14 cellular contexts compared by ENCODE assay signal in the genomic region with DNA sequence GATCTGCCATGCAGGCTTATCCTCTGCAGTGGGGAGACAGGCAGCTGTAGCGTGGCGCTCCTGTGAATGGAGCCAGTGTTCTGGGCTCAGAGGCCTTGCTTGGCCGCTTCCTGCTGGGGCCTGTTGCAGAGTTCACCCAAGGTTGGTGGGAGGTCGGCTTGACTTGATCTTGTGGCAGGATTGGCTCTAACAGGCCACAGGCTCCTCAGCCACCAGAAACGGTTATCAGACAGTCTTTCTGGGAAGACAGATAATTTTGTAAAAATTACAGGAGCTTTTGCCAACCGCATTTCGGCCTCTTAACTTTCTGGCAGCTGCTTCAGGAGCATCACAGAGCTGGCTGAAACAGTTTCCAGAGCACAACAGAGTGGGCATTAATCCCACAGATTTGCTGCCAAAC.
A peak's percentile ranks its signal among the peaks of the same experiment; 100 is the strongest.
DNase-seq lines count a peak whose midpoint lies in the region; ATAC-seq and TF ChIP-seq lines count a peak whose summit lies in the region.
"Had no signal": no experiment of that assay in that cellular context is flagged by ENCODE, and none has a peak within 500 bp of the region (broad histone marks: within the 10 kb centered on the region; RNA-seq: fewer than 3 reads in every experiment).

No MANE protein-coding gene starts in this region.

- H2AFZ ChIP-seq in osteoblast (ENCODE audit: low read length), result peak overlapping the region; percentile 60

- ATAC-seq in heart right ventricle, result peak; percentile 85 to 98 (median 96)
- ATAC-seq in upper lobe of right lung, result no peak
- ATAC-seq: activated CD8-positive, alpha-beta T cell treated with anti-CD3 and anti-CD28 coated beads, Interleukin-2, amount 10 ng/mL, durations not matched to agents 7 days and 5 days; left lobe of liver had no signal

- H3K4me3 Mint-ChIP-seq in Caco-2 (ENCODE audit: unreplicated experiment), result no peak overlapping the region
- H3K4me3 Mint-ChIP-seq: activated CD8-positive, alpha-beta T cell treated with anti-CD3 and anti-CD28 coated beads, Interleukin-2, amount 10 ng/mL, durations not matched to agents 7 days and 5 days had no signal

- CTCF ChIA-PET in Caco-2 (lab: Charles Lee), result no interaction called here

- POLR2A ChIA-PET in Caco-2 (lab: Charles Lee), result interaction anchor here (0.5 kb wide), 1 partner anchor 183 kb away, joined by 3 read pairs; no protein-coding TSS in a partner anchor

- no peaks in the 10 kb centered on the region for H3K36me3 ChIP-seq in heart right ventricle
- H3K36me3 ChIP-seq in osteoblast (ENCODE audit: insufficient read depth, low read length), result no peaks in the 10 kb centered on the region
- H3K36me3 ChIP-seq in upper lobe of right lung, result no peaks in the 10 kb centered on the region
- no peaks in the 10 kb centered on the region for H3K36me3 ChIP-seq in Caco-2 (ENCODE audit: control insufficient read depth, insufficient read depth, low read length)

- no peaks in the 10 kb centered on the region for H4K20me1 ChIP-seq in osteoblast (ENCODE audit: insufficient read depth, low read length)

- no peak overlapping the region for H3K27ac Mint-ChIP-seq in Caco-2 (ENCODE audit: unreplicated experiment)
- H3K27ac Mint-ChIP-seq: activated CD8-positive, alpha-beta T cell treated with anti-CD3 and anti-CD28 coated beads, Interleukin-2, amount 10 ng/mL, durations not matched to agents 7 days and 5 days had no signal

- no peak overlapping the region for H3K4me3 ChIP-seq in heart right ventricle
- H3K4me3 ChIP-seq in osteoblast (ENCODE audit: insufficient read depth, low read length), result no peak overlapping the region
- H3K4me3 ChIP-seq in upper lobe of right lung, result no peak overlapping the region
- no peak overlapping the region for H3K4me3 ChIP-seq in Caco-2 (ENCODE audit: low read depth, low read length)

- H3K79me2 ChIP-seq in osteoblast (ENCODE audit: insufficient read depth, low read length), result no peaks in the 10 kb centered on the region

- H3K9me3 ChIP-seq in heart right ventricle, result peaks cover 0 to 5% (median 0%) of the 10 kb centered on the region in 11 donors
- no peaks in the 10 kb centered on the region for H3K9me3 ChIP-seq in osteoblast (ENCODE audit: low read depth, low read length)
- H3K9me3 ChIP-seq in upper lobe of right lung, result no peaks in the 10 kb centered on the region
- no peaks in the 10 kb centered on the region for H3K9me3 ChIP-seq in Caco-2

- peak overlapping the region; percentile 89 for H3K27ac ChIP-seq in angular gyrus (ENCODE audit: low read depth, low read length)
- H3K27ac ChIP-seq in heart right ventricle, result peak overlapping the region in 8 of 10 donors; percentile 10 to 73 (median 56)
- no peak overlapping the region for H3K27ac ChIP-seq in osteoblast (ENCODE audit: low read depth, low read length)
- H3K27ac ChIP-seq in upper lobe of right lung, result no peak overlapping the region

- H3K4me1 ChIP-seq in heart right ventricle, result peaks cover 0 to 8% (median 0%) of the 10 kb centered on the region in 9 donors
- H3K4me1 ChIP-seq in osteoblast (ENCODE audit: insufficient read depth, low read length), result no peaks in the 10 kb centered on the region
- no peaks in the 10 kb centered on the region for H3K4me1 ChIP-seq in upper lobe of right lung
- H3K4me1 ChIP-seq in Caco-2, result no peaks in the 10 kb centered on the region

- peaks cover 10% of the 10 kb centered on the region for H3K9me3 Mint-ChIP-seq in Caco-2 (ENCODE audit: unreplicated experiment)

- H3K4me1 Mint-ChIP-seq in Caco-2 (ENCODE audit: low read depth, unreplicated experiment), result no peaks in the 10 kb centered on the region

- WGBS in heart right ventricle, 2 donors, result 43 to 49% methylated on average over 7 of the region's 7 CpGs

- no TSS peak for BruUV-seq in Caco-2 (replicated peaks; lab: Mats Ljungman, UMichigan)

- TF ChIP-seq CTCF in heart right ventricle (IDR thresholded peaks at IDR 0.05) (no peak), osteoblast (IDR thresholded peaks at IDR 0.05; ENCODE audit: extremely low read depth, low read depth, low read length) (no peak), upper lobe of right lung (IDR thresholded peaks at IDR 0.05) (no peak), Caco-2 (IDR thresholded peaks at IDR 0.05; ENCODE audit: insufficient read depth in 1 of 2, low read depth in 1 of 2, low read length in 1 of 2, severe bottlenecking in 1 of 2, unreplicated experiment in 1 of 2) (no peak)

- H3K36me3 Mint-ChIP-seq in Caco-2 (ENCODE audit: insufficient read depth, unreplicated experiment), result peaks cover 6% of the 10 kb centered on the region

- intact Hi-C loops in heart right ventricle (cut with DNase I) (no loop called here), upper lobe of right lung (cut with DNase I) (no loop called here), Caco-2 (cut with micrococcal nuclease; ENCODE audit: unreplicated experiment) (no loop called here)

- no peaks in the 10 kb centered on the region for H3K27me3 Mint-ChIP-seq in Caco-2 (ENCODE audit: insufficient read depth, unreplicated experiment)

- no peak overlapping the region for H3K4me2 ChIP-seq in osteoblast (ENCODE audit: insufficient read depth, low read length)

- DNase-seq in COLO829 (ENCODE audit: low spot score), result peak; percentile 30
- DNase-seq in heart right ventricle, result peak; percentile 44 to 50
- DNase-seq in osteoblast (ENCODE audit: insufficient read length, low spot score, missing footprints), result no peak
- DNase-seq in upper lobe of right lung, result no peak
- no peak for DNase-seq in SIG-M5 treated with dmso at 0.1 percent for 504 hours (lab: John Stamatoyannopoulos, UW; ENCODE audit: unreplicated experiment)
- no peak for DNase-seq in Caco-2
- DNase-seq in NCI-H1930 (lab: John Stamatoyannopoulos, UW), result no peak
- DNase-seq: activated CD8-positive, alpha-beta T cell treated with anti-CD3 and anti-CD28 coated beads, Interleukin-2, amount 10 ng/mL, durations not matched to agents 7 days and 5 days; activated gamma-delta T cell treated with Interleukin-2 at 50 U/mL for 16 hours; Kasumi-1; NCI-H1694 treated with DMSO at 0.1 percent for 48 hours; NCI-H774 had no signal

- H3K27me3 ChIP-seq in heart right ventricle, result no peaks in the 10 kb centered on the region
- H3K27me3 ChIP-seq in osteoblast (ENCODE audit: insufficient read depth, low read length), result peaks cover 4% of the 10 kb centered on the region
- H3K27me3 ChIP-seq in upper lobe of right lung, result no peaks in the 10 kb centered on the region
- no peaks in the 10 kb centered on the region for H3K27me3 ChIP-seq in Caco-2 (replicated peaks; ENCODE audit: control insufficient read depth, insufficient read depth, low read length)

Comparison
In these comparisons a context has a peak if more than half of its experiments do, and no peak if none do; other contexts are left out.
1. DNase-seq: peak in COLO829 (single experiment) and heart right ventricle (2 of 2); none in osteoblast (single experiment), upper lobe of right lung (single experiment), SIG-M5 treated with dmso at 0.1 percent for 504 hours (single experiment), Caco-2 (0 of 2) and NCI-H1930 (0 of 2).
2. H3K27ac ChIP-seq: peak in angular gyrus (single experiment) and heart right ventricle (8 of 10); none in osteoblast (single experiment) and upper lobe of right lung (single experiment).